8 cellular contexts compared by ENCODE assay signal in the genomic region with DNA sequence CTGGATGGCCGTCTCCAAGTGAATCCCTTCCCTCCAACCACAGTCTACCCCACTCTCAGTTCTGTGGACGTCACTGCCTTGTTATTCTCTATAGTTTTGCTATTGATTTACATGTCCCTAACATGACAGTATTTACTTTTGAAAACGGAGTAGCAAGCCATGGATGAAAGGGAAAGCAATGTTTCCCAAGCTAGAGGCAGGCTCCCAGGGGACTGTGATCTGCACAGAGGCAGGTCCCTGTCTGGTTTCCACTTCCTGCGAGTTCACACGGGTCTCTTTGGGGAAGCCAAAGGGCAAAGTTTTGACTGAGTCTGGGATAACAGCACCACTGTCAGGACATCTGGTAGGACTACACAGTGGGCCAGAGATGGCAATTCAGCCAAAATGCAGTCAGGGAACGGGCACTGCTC. TPM values are rescaled to one million over a fixed set of nuclear protein-coding genes. Genes with fewer than 3 reads are reported as not detected.
DNase-seq lines count a peak whose midpoint lies in the region; ATAC-seq and TF ChIP-seq lines count a peak whose summit lies in the region.

No MANE protein-coding gene starts in this region.

- peak overlapping the region; percentile 45 to 78 (median 53) for H3K4me2 ChIP-seq in BLaER1 treated with 17β-estradiol and CSF1 and Interleukin-3, amounts not matched to agents 10 nM and 100 nM

- H3K9me3 ChIP-seq in BLaER1 treated with 17β-estradiol and CSF1 and Interleukin-3, amounts not matched to agents 10 nM and 100 nM (replicated peaks in 1 of 11): peaks cover 0 to 2% (median 1%) of the 10 kb centered on the region in 11 experiments; a peak in 14 of 22 replicates
- H3K9me3 ChIP-seq in esophagus muscularis mucosa: no peaks in the 10 kb centered on the region

- TF ChIP-seq EP300 in esophagus muscularis mucosa (IDR thresholded peaks at IDR 0.05): no peak

- H3K9me3 Mint-ChIP-seq in activated CD8-positive, alpha-beta T cell treated with anti-CD3 and anti-CD28 coated beads for 36 hours: no peaks in the 10 kb centered on the region

- POLR2A ChIA-PET in activated CD8-positive, alpha-beta T cell treated with anti-CD3 and anti-CD28 coated beads for 36 hours (lab: Charles Lee): no interaction called here

- H3K4me3 ChIP-seq in BLaER1 treated with 17β-estradiol and CSF1 and Interleukin-3, amounts not matched to agents 10 nM and 100 nM: no peak overlapping the region
- no peak overlapping the region for H3K4me3 ChIP-seq in esophagus muscularis mucosa

- TF ChIP-seq CTCF in esophagus muscularis mucosa (IDR thresholded peaks at IDR 0.05): no peak
- TF ChIP-seq CTCF in activated CD8-positive, alpha-beta T cell treated with anti-CD3 and anti-CD28 coated beads for 36 hours (IDR thresholded peaks at IDR 0.05): no peak

- peaks cover 18 to 27% (median 21%) of the 10 kb centered on the region in 10 experiments for H3K4me1 ChIP-seq in BLaER1 treated with 17β-estradiol and CSF1 and Interleukin-3, amounts not matched to agents 10 nM and 100 nM
- peaks cover 0 to 6% (median 0%) of the 10 kb centered on the region in 4 donors for H3K4me1 ChIP-seq in esophagus muscularis mucosa

- ATAC-seq in GM19372 (IDR thresholded peaks at IDR 0.05; ENCODE audit: low read depth, unreplicated experiment): peak; percentile 74
- ATAC-seq in HG03280 (IDR thresholded peaks at IDR 0.05; ENCODE audit: unreplicated experiment): peak; percentile 77
- no peak for ATAC-seq in activated CD8-positive, alpha-beta T cell treated with anti-CD3 and anti-CD28 coated beads for 36 hours

- no peak overlapping the region for H3K27ac Mint-ChIP-seq in activated CD8-positive, alpha-beta T cell treated with anti-CD3 and anti-CD28 coated beads for 36 hours

- peak overlapping the region in 1 of 11 experiments; percentile 0; a peak in 1 of 22 replicates for H3K27ac ChIP-seq in BLaER1 treated with 17β-estradiol and CSF1 and Interleukin-3, amounts not matched to agents 10 nM and 100 nM
- H3K27ac ChIP-seq in esophagus muscularis mucosa (replicated peaks in 1 of 4): no peak overlapping the region

- TF ChIP-seq POLR2A in erythroblast (IDR thresholded peaks at IDR 0.05; ENCODE audit: low read length) (no peak), esophagus muscularis mucosa (IDR thresholded peaks at IDR 0.05; ENCODE audit: low read depth) (no peak)

- no peaks in the 10 kb centered on the region for H3K36me3 Mint-ChIP-seq in activated CD8-positive, alpha-beta T cell treated with anti-CD3 and anti-CD28 coated beads for 36 hours (ENCODE audit: low read depth)

- peak; percentile 5 for DNase-seq in erythroblast (lab: John Stamatoyannopoulos, UW)
- DNase-seq in esophagus muscularis mucosa (ENCODE audit: extremely low spot score): no peak
- no peak for DNase-seq in NOMO-1 treated with DMSO at 0.1 percent for 48 hours (lab: John Stamatoyannopoulos, UW; ENCODE audit: unreplicated experiment)
- no peak for DNase-seq in stimulated activated CD4-positive, alpha-beta T cell treated with anti-CD3 and anti-CD28 coated beads, Interleukin-2, amount 100 ng/mL, for 48 hours
- DNase-seq in activated CD8-positive, alpha-beta T cell treated with anti-CD3 and anti-CD28 coated beads for 36 hours: no peak

- intact Hi-C loops in esophagus muscularis mucosa (cut with DNase I): no loop called here
- intact Hi-C loops in activated CD8-positive, alpha-beta T cell treated with anti-CD3 and anti-CD28 coated beads for 36 hours (cut with micrococcal nuclease): no loop called here

- CTCF ChIA-PET in activated CD8-positive, alpha-beta T cell treated with anti-CD3 and anti-CD28 coated beads for 36 hours (lab: Charles Lee): interaction anchor here (2.0 kb wide), 1 partner anchor 15 kb away, joined by 4 read pairs; no protein-coding TSS in a partner anchor

- H4K20me1 ChIP-seq in BLaER1 treated with 17β-estradiol and CSF1 and Interleukin-3, amounts not matched to agents 10 nM and 100 nM: no peaks in the 10 kb centered on the region

- no peaks in the 10 kb centered on the region for H3K36me3 ChIP-seq in BLaER1 treated with 17β-estradiol and CSF1 and Interleukin-3, amounts not matched to agents 10 nM and 100 nM
- no peaks in the 10 kb centered on the region for H3K36me3 ChIP-seq in esophagus muscularis mucosa

- no peaks in the 10 kb centered on the region for H3K4me1 Mint-ChIP-seq in activated CD8-positive, alpha-beta T cell treated with anti-CD3 and anti-CD28 coated beads for 36 hours (ENCODE audit: low read depth)

- 55% methylated on average over 6 of the region's 6 CpGs for WGBS in esophagus muscularis mucosa

- no peak overlapping the region for H3K4me3 Mint-ChIP-seq in activated CD8-positive, alpha-beta T cell treated with anti-CD3 and anti-CD28 coated beads for 36 hours

- no peaks in the 10 kb centered on the region for H3K27me3 ChIP-seq in BLaER1 treated with 17β-estradiol and CSF1 and Interleukin-3, amounts not matched to agents 10 nM and 100 nM
- H3K27me3 ChIP-seq in esophagus muscularis mucosa: no peaks in the 10 kb centered on the region

- H3K9ac ChIP-seq in BLaER1 treated with 17β-estradiol and CSF1 and Interleukin-3, amounts not matched to agents 10 nM and 100 nM: peak overlapping the region in 3 of 11 experiments; percentile 0 to 9 (median 3); a peak in 1 of 22 replicates

- H3K27me3 Mint-ChIP-seq in activated CD8-positive, alpha-beta T cell treated with anti-CD3 and anti-CD28 coated beads for 36 hours: peaks cover 5% of the 10 kb centered on the region

RNA-seq across cellular contexts. Expression of gene C9orf153, which starts 12.7 kb away (rescaled TPM):
- under 1 TPM in 2 of 4 donors, not detected in 2; 0.33 to 0.46 TPM for total RNA-seq in esophagus muscularis mucosa
- under 1 TPM; 0.16 to 0.40 TPM for total RNA-seq in activated CD8-positive, alpha-beta T cell treated with anti-CD3 and anti-CD28 coated beads for 36 hours

RNA-seq across cellular contexts. Expression of gene ISCA1, which starts 35.6 kb away (rescaled TPM):
- total RNA-seq in esophagus muscularis mucosa: 10 to 100 TPM; 37.0 to 56.5 (median 40.5) TPM
- total RNA-seq in activated CD8-positive, alpha-beta T cell treated with anti-CD3 and anti-CD28 coated beads for 36 hours: 10 to 100 TPM; 33.3 to 35.0 TPM

Comparison
In these comparisons a context has a peak if more than half of its experiments do, and no peak if none do; other contexts are left out.
1. DNase-seq: peak in erythroblast (2 of 2); none in esophagus muscularis mucosa (single experiment), NOMO-1 treated with DMSO at 0.1 percent for 48 hours (single experiment), stimulated activated CD4-positive, alpha-beta T cell treated with anti-CD3 and anti-CD28 coated beads, Interleukin-2, amount 100 ng/mL, for 48 hours (0 of 2) and activated CD8-positive, alpha-beta T cell treated with anti-CD3 and anti-CD28 coated beads for 36 hours (single experiment).